Comparison of ENCODE assay signal across 8 cellular contexts in the genomic region with DNA sequence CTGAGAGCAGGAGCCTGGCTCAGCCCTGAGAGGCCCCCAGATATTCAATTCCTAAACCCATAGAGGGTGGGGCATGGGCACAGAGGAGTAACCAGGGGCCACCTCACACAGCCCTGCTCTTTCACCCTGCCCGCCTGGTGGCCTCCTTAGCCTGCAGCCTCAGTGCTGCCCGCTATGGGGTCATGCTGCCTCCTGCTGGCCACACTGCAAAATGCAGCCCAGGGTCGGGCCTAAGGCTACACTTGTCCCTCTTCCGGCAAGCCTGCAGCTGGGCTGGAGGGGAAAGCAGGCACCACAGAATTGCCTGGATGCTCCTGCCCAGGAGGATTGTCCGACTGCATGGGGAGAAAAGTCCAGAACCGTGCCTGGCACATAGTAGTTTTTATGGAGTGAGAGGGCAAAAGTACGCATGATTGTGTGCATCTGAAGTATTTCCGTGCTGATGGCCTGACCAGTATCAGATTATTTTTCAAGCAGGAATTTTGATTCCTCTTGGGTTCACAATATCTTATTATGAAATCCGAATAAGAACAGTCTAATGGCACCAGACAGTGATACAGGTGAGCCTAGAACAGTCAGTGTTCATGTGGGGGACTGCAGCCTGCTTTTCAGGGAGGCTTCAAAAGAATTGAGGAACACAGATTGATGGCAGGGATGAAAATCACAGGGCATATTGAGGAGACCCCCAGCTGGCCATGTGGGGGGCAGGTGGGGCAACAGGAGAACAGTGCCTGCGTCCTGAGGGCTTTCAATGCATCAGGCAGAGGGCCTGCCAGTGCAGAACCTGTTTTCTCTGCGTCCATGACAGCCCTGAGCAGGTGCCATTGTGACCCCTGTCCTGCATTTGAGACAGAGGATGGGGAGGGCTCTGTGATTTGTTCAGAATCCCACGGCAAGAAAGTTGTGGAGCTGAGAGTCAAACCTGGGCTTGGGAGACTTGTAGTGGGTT. TPM values are rescaled to one million over a fixed set of nuclear protein-coding genes. Genes with fewer than 3 reads are reported as not detected.
DNase-seq lines count a peak whose midpoint lies in the region; ATAC-seq, FAIRE-seq and TF ChIP-seq lines count a peak whose summit lies in the region.

No MANE protein-coding gene starts in this region.

- H3K27me3 ChIP-seq in KMS-11 (ENCODE audit: insufficient read depth, low read depth), result no peaks in the 10 kb centered on the region
- no peaks in the 10 kb centered on the region for H3K27me3 ChIP-seq in HepG2 (ENCODE audit: control insufficient read depth in 1 of 2, insufficient read depth in 2 of 2, low read length in 2 of 2)

- intact Hi-C loops in HepG2 (cut with micrococcal nuclease; ENCODE audit: unreplicated experiment), result loop anchor here (1.0 to 5.0 kb wide), 4 partner anchors 185 to 421 kb away; no protein-coding TSS in a partner anchor

- POLR2A ChIA-PET in HepG2 (lab: Yijun Ruan, JAX), result no interaction called here

- H3K9me3 ChIP-seq in HepG2 (ENCODE audit: low read length), result no peaks in the 10 kb centered on the region

- TF ChIP-seq RAD21 in HepG2 (CRISPR knock-in tag; IDR thresholded peaks at IDR 0.05), result peak; percentile 97

- no peaks in the 10 kb centered on the region for H3K36me3 ChIP-seq in KMS-11 (ENCODE audit: insufficient read depth)
- no peaks in the 10 kb centered on the region for H3K36me3 ChIP-seq in HepG2 (replicated peaks in 1 of 2; ENCODE audit: control insufficient read depth in 1 of 2, insufficient read depth in 2 of 2, low read length in 2 of 2)

- peak; percentile 79 for TF ChIP-seq CTCF in KMS-11 (conservative IDR thresholded peaks at IDR 0.05; ENCODE audit: low read depth, low read length)
- peak; percentile 93 for TF ChIP-seq CTCF in HepG2 (CRISPR knock-in tag; IDR thresholded peaks at IDR 0.05)

- no peak overlapping the region for H3K4me2 ChIP-seq in KMS-11
- H3K4me2 ChIP-seq in HepG2 (ENCODE audit: low read depth, low read length), result no peak overlapping the region

- CTCF ChIA-PET in HepG2 (lab: Yijun Ruan, JAX; ENCODE audit: low intra/inter-chr PET ratio, low total read pairs), result interaction anchor here (0.7 to 1.9 kb wide), 6 partner anchors 27 to 427 kb away, joined by 3 to 14 read pairs (median 8); a partner anchor contains a TSS

- FAIRE-seq in HepG2 (lab: Jason Lieb, UNC), result peak; percentile 81

- H3K79me2 ChIP-seq in KMS-11 (ENCODE audit: insufficient read depth, low read depth) (no peaks in the 10 kb centered on the region), HepG2 (ENCODE audit: insufficient read depth, low read length) (no peaks in the 10 kb centered on the region)

- ATAC-seq in GM18867 (IDR thresholded peaks at IDR 0.05; ENCODE audit: unreplicated experiment) (peak; percentile 61), HepG2 (peak; percentile 85)

- TF ChIP-seq EP300 in HepG2 (IDR thresholded peaks at IDR 0.05; ENCODE audit: low read depth in 2 of 2, low read length in 2 of 2), result no peak
- peak; percentile 26; the same call in 1 of the 2 replicates for TF ChIP-seq EP300 in HepG2 (CRISPR knock-in tag; IDR thresholded peaks at IDR 0.05; ENCODE audit: borderline replicate concordance)

- no TSS peak for BruUV-seq in HepG2 (replicated peaks; lab: Mats Ljungman, UMichigan)

- WGBS in HepG2 (ENCODE audit: low lambda C conversion rate), result 62% methylated on average over 11 of the region's 12 CpGs

- in situ Hi-C loops in HepG2 (cut with HindIII; ENCODE audit: extremely low pct_ligation_motif_present, low pct_unique_long_range_greater_than_20kb), result loop anchor here (5.0 to 10.0 kb wide), 2 partner anchors 193 to 420 kb away; no protein-coding TSS in a partner anchor

- H3K27ac ChIP-seq in KMS-11 (no peak overlapping the region), HepG2 (ENCODE audit: extremely low read length, insufficient read depth, low read length) (no peak overlapping the region)

- DNase-seq in Ammon's horn (ENCODE audit: low spot score) (peak; percentile 67), cerebellar cortex (ENCODE audit: low spot score) (peak; percentile 41), HepG2 (ENCODE audit: low spot score) (peak; percentile 59), NCI-H1092 treated with DMSO at 0.1 percent for 48 hours (lab: John Stamatoyannopoulos, UW) (no peak)
- DNase-seq in activated CD4-positive, alpha-beta T cell treated with anti-CD3 and anti-CD28 coated beads for 1 hour, result peak; percentile 72
- peak; percentile 72 to 82 (median 75) for DNase-seq in stimulated activated CD4-positive, alpha-beta T cell treated with anti-CD3 and anti-CD28 coated beads, TNF-alpha, amount 100 ng/mL, for 24 hours (ENCODE audit: low read depth in 3 of 3)

- H3K4me1 ChIP-seq in KMS-11 (ENCODE audit: low read depth, poor library complexity, severe bottlenecking), result no peaks in the 10 kb centered on the region
- H3K4me1 ChIP-seq in HepG2 (ENCODE audit: insufficient read depth, low read length), result peaks cover 9% of the 10 kb centered on the region

- no peak overlapping the region for H3K4me3 ChIP-seq in KMS-11 (IDR thresholded peaks at IDR 0.05; ENCODE audit: insufficient read depth, low read depth, low read length)
- H3K4me3 ChIP-seq in HepG2 (replicated peaks in 1 of 3; ENCODE audit: insufficient read depth in 1 of 3, low read depth in 2 of 3, low read length in 3 of 3), result no peak overlapping the region

- H3K9ac ChIP-seq in KMS-11 (no peak overlapping the region), HepG2 (ENCODE audit: insufficient read depth, low read depth, low read length) (no peak overlapping the region)

- no peaks in the 10 kb centered on the region for H4K20me1 ChIP-seq in KMS-11 (ENCODE audit: insufficient read depth)
- H4K20me1 ChIP-seq in HepG2 (ENCODE audit: insufficient read depth, low read length), result 0 out of 2 replicates have a peak, but pooled peaks cover 6% of the 10 kb centered on the region

- no peak for TF ChIP-seq POLR2A in HepG2 (IDR thresholded peaks at IDR 0.05; ENCODE audit: insufficient read depth in 1 of 2, low read depth in 2 of 2, low read length in 2 of 2)

- H2AFZ ChIP-seq in KMS-11 (ENCODE audit: low read depth) (no peak overlapping the region), HepG2 (ENCODE audit: low read length) (no peak overlapping the region)

TF ChIP-seq in HepG2, 621 proteins besides CTCF, POLR2A, EP300 and RAD21 (continues in another document):
- TF ChIP-seq FOXK1 (CRISPR knock-in tag; IDR thresholded peaks at IDR 0.05; ENCODE audit: borderline replicate concordance, low read depth) (no peak), KAT8 (CRISPR knock-in tag; IDR thresholded peaks at IDR 0.05) (0 out of 2 replicates have a peak, but pooled peaks have one; percentile 38), NFKBIZ (CRISPR knock-in tag; IDR thresholded peaks at IDR 0.05) (no peak), CBX2 (IDR thresholded peaks at IDR 0.05; ENCODE audit: low read depth, low read length) (no peak), CBX2 (CRISPR knock-in tag; IDR thresholded peaks at IDR 0.05; ENCODE audit: low read depth) (no peak), DNMT1 (CRISPR knock-in tag; IDR thresholded peaks at IDR 0.05) (no peak), ZFP90 (CRISPR knock-in tag; IDR thresholded peaks at IDR 0.05; ENCODE audit: borderline replicate concordance) (no peak), ZNF850 (CRISPR knock-in tag; conservative IDR thresholded peaks at IDR 0.05) (no peak), SMARCC2 (IDR thresholded peaks at IDR 0.05) (no peak)
- TF ChIP-seq, protein P1, sequence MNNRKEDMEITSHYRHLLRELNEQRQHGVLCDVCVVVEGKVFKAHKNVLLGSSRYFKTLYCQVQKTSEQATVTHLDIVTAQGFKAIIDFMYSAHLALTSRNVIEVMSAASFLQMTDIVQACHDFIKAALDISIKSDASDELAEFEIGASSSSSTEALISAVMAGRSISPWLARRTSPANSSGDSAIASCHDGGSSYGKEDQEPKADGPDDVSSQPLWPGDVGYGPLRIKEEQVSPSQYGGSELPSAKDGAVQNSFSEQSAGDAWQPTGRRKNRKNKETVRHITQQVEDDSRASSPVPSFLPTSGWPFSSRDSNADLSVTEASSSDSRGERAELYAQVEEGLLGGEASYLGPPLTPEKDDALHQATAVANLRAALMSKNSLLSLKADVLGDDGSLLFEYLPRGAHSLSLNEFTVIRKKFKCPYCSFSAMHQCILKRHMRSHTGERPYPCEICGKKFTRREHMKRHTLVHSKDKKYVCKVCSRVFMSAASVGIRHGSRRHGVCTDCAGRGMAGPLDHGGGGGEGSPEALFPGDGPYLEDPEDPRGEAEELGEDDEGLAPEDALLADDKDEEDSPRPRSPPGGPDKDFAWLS (CRISPR knock-in tag; IDR thresholded peaks at IDR 0.05; ENCODE audit: borderline replicate concordance), result no peak

RNA-seq across cellular contexts. Expression of a gene that starts 51.2 kb away (rescaled TPM):
- total RNA-seq in HepG2 (2016; rRNA removed; fragmentation: Illumina TruSeq; extraction: Trizol), result not detected in 2 replicates
- not detected in 2 replicates for total RNA-seq in HepG2 (2016; cell fraction: cytosol; rRNA removed; fragmentation: Illumina TruSeq; extraction: Trizol; ENCODE audit: low read depth)
- total RNA-seq in HepG2 (2016; cell fraction: insoluble cytoplasmic fraction; rRNA removed; fragmentation: Illumina TruSeq; extraction: Trizol), result not detected in 2 replicates
- total RNA-seq in HepG2 (2016; cell fraction: membrane; rRNA removed; fragmentation: Illumina TruSeq; extraction: Trizol), result not detected in 2 replicates
- total RNA-seq in HepG2 (2016; cell fraction: nucleus; rRNA removed; fragmentation: Illumina TruSeq; extraction: Trizol), result not detected in 2 replicates
- polyA plus RNA-seq in HepG2 (2011; rRNA removed), result not detected in 2 replicates
- polyA plus RNA-seq in HepG2 (2011; cell fraction: cytosol; rRNA removed), result not detected in 2 replicates
- polyA plus RNA-seq in HepG2 (2011; cell fraction: nucleus; rRNA removed), result not detected in 2 replicates
- not detected in 2 replicates for polyA plus RNA-seq in HepG2 (2012)
- polyA plus RNA-seq in HepG2 (2016; cell fraction: cytosol; fragmentation: Illumina TruSeq; extraction: Trizol; ENCODE audit: low read depth), result not detected in 2 replicates
- not detected in 2 replicates for polyA plus RNA-seq in HepG2 (2016; cell fraction: insoluble cytoplasmic fraction; fragmentation: Illumina TruSeq; extraction: Trizol; ENCODE audit: low read depth)
- not detected in 2 replicates for polyA plus RNA-seq in HepG2 (2016; cell fraction: membrane; fragmentation: Illumina TruSeq; extraction: Trizol; ENCODE audit: low read depth)
- polyA plus RNA-seq in HepG2 (2016; cell fraction: nucleus; fragmentation: Illumina TruSeq; extraction: Trizol; ENCODE audit: insufficient read depth, low read depth), result not detected in 2 replicates
- polyA minus RNA-seq in HepG2 (2011; rRNA and poly(A)+ RNA removed; ENCODE audit: low replicate concordance), result 1.1 TPM in 1 of 2 replicates, not detected in the other
- polyA minus RNA-seq in HepG2 (2011; cell fraction: cytosol; rRNA and poly(A)+ RNA removed), result not detected in 2 replicates
- not detected in 2 replicates for polyA minus RNA-seq in HepG2 (2011; cell fraction: nucleus; rRNA and poly(A)+ RNA removed)
